Comparison of ENCODE assay signal across 20 cellular contexts in the genomic region with DNA sequence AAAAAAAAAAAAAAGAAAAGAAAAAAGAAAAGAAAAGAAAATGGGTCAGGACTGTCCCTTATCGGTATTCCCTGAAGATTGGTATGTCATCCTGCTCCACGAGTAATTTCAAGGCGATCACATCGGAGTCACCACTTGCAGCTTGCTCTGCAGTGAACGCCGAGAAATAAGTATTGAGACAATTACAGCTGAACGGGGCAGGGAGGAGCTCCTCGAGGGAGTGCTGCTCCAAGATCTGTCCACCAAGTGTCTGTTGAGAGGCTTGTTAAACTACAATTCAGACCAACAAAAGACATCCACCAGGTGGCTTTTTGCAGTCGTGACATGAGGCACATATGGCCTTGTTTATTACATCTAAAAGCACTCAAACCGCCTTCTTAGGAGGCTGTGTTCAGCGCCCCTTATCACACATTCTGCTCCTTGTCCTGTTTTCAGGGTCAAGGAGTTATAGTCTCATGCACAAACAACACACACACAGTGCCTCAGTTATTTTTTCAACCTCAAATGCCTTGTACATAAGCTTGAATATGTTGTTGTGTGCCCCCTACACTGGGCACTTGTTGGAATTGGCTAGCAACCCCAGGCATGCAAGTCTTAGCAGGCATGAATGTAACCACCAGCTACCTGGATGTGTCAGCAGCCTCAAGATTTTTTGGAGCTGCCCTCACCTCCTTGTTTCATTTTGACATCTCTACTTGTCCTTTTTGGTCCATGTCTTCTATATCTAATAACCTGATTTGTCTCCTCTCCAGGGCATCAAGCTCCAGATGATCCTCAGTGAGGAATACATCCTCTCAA. TPM values are rescaled to one million over a fixed set of nuclear protein-coding genes. Genes with fewer than 3 reads are reported as not detected.
DNase-seq lines count a peak whose midpoint lies in the region; ATAC-seq, FAIRE-seq and TF ChIP-seq lines count a peak whose summit lies in the region.
"Had no signal": no experiment of that assay in that cellular context is flagged by ENCODE, and none has a peak within 500 bp of the region (broad histone marks: within the 10 kb centered on the region; RNA-seq: fewer than 3 reads in every experiment).

No MANE protein-coding gene starts in this region.

- no peak for TF ChIP-seq POLR2A in GM12891 (IDR thresholded peaks at IDR 0.05; ENCODE audit: low read depth, low read length)

- peak; percentile 80 for FAIRE-seq in GM12891 (lab: Jason Lieb, UNC)
- FAIRE-seq: A204.1, frontal cortex, TTC549 had no signal

- H4K20me1 ChIP-seq in OCI-LY1 (ENCODE audit: insufficient read depth, low read length), result no peaks in the 10 kb centered on the region

- 0 out of 2 replicates have a peak overlapping the region, but pooled peaks have one; percentile 4 for H2AFZ ChIP-seq in OCI-LY1 (ENCODE audit: low read length)
- H2AFZ ChIP-seq: neural progenitor cell had no signal

- H3K27me3 ChIP-seq in OCI-LY1 (ENCODE audit: insufficient read depth, low read length) (no peaks in the 10 kb centered on the region), foreskin keratinocyte (no peaks in the 10 kb centered on the region)
- H3K27me3 ChIP-seq: neural progenitor cell, right atrium auricular region, upper lobe of left lung had no signal

- no peak overlapping the region; the same call in 1 of the 2 replicates for H3K9ac ChIP-seq in OCI-LY1 (ENCODE audit: low read length)
- H3K9ac ChIP-seq: neural progenitor cell had no signal

- H3K27ac ChIP-seq in OCI-LY1 (ENCODE audit: low read depth, low read length, poor library complexity, severe bottlenecking), result peak overlapping the region; percentile 33
- no peak overlapping the region for H3K27ac ChIP-seq in foreskin keratinocyte
- H3K27ac ChIP-seq: HL-60, neural progenitor cell, right atrium auricular region, upper lobe of left lung had no signal

- ATAC-seq in foreskin keratinocyte, result peak; percentile 45

- H3K9me3 ChIP-seq in OCI-LY1 (ENCODE audit: low read length), result no peaks in the 10 kb centered on the region
- H3K9me3 ChIP-seq: right atrium auricular region, upper lobe of left lung had no signal

- H3K4me2 ChIP-seq in OCI-LY1 (ENCODE audit: low read length), result no peak overlapping the region; the same call in 1 of the 2 replicates
- H3K4me2 ChIP-seq: neural progenitor cell had no signal

- peak; percentile 29; the same call in 1 of the 2 replicates for TF ChIP-seq CTCF in OCI-LY1 (IDR thresholded peaks at IDR 0.05; ENCODE audit: low read length)
- no peak for TF ChIP-seq CTCF in foreskin keratinocyte (conservative IDR thresholded peaks at IDR 0.05)

- peaks cover 45% of the 10 kb centered on the region for H3K4me1 ChIP-seq in OCI-LY1 (ENCODE audit: insufficient read depth, low read length, severe bottlenecking)
- peaks cover 7% of the 10 kb centered on the region for H3K4me1 ChIP-seq in foreskin keratinocyte

- H3K79me2 ChIP-seq in OCI-LY1 (ENCODE audit: insufficient read depth, low read length), result no peaks in the 10 kb centered on the region

- H3F3A ChIP-seq in OCI-LY1 (ENCODE audit: insufficient read depth, low read length), result no peaks in the 10 kb centered on the region

- no peaks in the 10 kb centered on the region for H3K9me2 ChIP-seq in OCI-LY1 (ENCODE audit: low read depth, low read length)

- DNase-seq in NCI-H2227 treated with DMSO at 0.1 percent for 48 hours (lab: John Stamatoyannopoulos, UW) (peak; percentile 15), NCI-H2227 (lab: John Stamatoyannopoulos, UW; ENCODE audit: unreplicated experiment) (no peak), GM12891 (ENCODE audit: insufficient read length, low spot score) (no peak), foreskin keratinocyte (peak in 1 of 2 donors; percentile 59), NOMO-1 treated with DMSO at 0.1 percent for 48 hours (lab: John Stamatoyannopoulos, UW; ENCODE audit: unreplicated experiment) (no peak), NCI-H446 (lab: John Stamatoyannopoulos, UW) (no peak), cerebellar nuclear complex (lab: John Stamatoyannopoulos, UW) (no peak)
- DNase-seq: CD4-positive, alpha-beta memory T cell; NCI-H1930; NCI-H774; stimulated activated CD4-positive, alpha-beta T cell treated with anti-CD3 and anti-CD28 coated beads, Interleukin-2, amount 100 ng/mL, for 24 hours; stimulated activated CD8-positive, alpha-beta memory T cell treated with anti-CD3 and anti-CD28 coated beads, Interleukin-4, amount 100 ng/mL, for 48 hours had no signal

- H3K36me3 ChIP-seq in OCI-LY1 (ENCODE audit: insufficient read depth, low read length), result no peaks in the 10 kb centered on the region
- H3K36me3 ChIP-seq: neural progenitor cell, right atrium auricular region, upper lobe of left lung had no signal

- no peak overlapping the region for H3K4me3 ChIP-seq in OCI-LY1 (ENCODE audit: low read depth, low read length, poor library complexity, severe bottlenecking)
- H3K4me3 ChIP-seq: neural progenitor cell, right atrium auricular region, upper lobe of left lung had no signal

TF ChIP-seq in GM12891, 5 proteins besides CTCF, POLR2A, EP300 and RAD21:
- TF ChIP-seq TAF1 (IDR thresholded peaks at IDR 0.05; ENCODE audit: low read depth, low read length), result no peak

RNA-seq across cellular contexts. Expression of a gene that starts 13.0 kb away (rescaled TPM):
- polyA plus RNA-seq in GM12891 (2012; ENCODE audit: low read depth, missing spikeins), result 614 TPM
- total RNA-seq in foreskin keratinocyte, result not detected in 2 replicates
- not detected in 2 replicates for polyA plus RNA-seq in foreskin keratinocyte

RNA-seq across cellular contexts. Expression of a gene that starts 14.4 kb away (rescaled TPM):
- polyA plus RNA-seq in GM12891 (2012; ENCODE audit: low read depth, missing spikeins), result 123 TPM
- total RNA-seq in foreskin keratinocyte, result 4.7 and 8.7 TPM in 2 replicates
- 3.1 and 5.4 TPM in 2 replicates for polyA plus RNA-seq in foreskin keratinocyte
- total RNA-seq: frontal cortex had no signal
